Comparison of ENCODE assay signal across 13 cellular contexts in the genomic region with DNA sequence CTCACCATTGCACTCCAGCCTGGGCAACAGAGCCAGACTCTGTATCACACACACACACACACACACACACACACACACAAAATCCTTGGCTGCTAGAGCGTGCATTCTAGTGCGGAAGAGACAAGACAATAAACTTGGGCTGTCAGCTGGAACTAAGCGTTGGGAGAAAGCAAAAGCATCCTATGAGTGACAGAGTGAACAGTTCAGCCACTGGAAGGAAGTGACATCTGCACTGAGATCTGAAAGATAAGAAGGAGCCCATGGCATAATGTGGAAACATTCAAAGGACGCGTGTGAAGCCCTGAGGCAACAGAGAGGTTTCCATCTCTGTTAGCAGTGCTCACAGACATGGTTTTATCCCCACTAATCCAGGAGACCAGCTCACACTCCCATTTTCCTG. TPM values are rescaled to one million over a fixed set of nuclear protein-coding genes. Genes with fewer than 3 reads are reported as not detected.
DNase-seq lines count a peak whose midpoint lies in the region; ATAC-seq and TF ChIP-seq lines count a peak whose summit lies in the region.
"Had no signal": no experiment of that assay in that cellular context is flagged by ENCODE, and none has a peak within 500 bp of the region (broad histone marks: within the 10 kb centered on the region; RNA-seq: fewer than 3 reads in every experiment).

No MANE protein-coding gene starts in this region.

- no peak overlapping the region for H3K27ac ChIP-seq in CD4-positive, CD25-positive, alpha-beta regulatory T cell (ENCODE audit: insufficient read depth, low read length, poor library complexity, severe bottlenecking)
- H3K27ac ChIP-seq: WERI-Rb-1 had no signal

- in situ Hi-C loops in GM13977 (cut with MboI; ENCODE audit: low pct_unique_long_range_greater_than_20kb, low sequenced_read_pairs, unreplicated experiment): no loop called here

- no peaks in the 10 kb centered on the region for H3K36me3 ChIP-seq in CD4-positive, CD25-positive, alpha-beta regulatory T cell (ENCODE audit: control insufficient read depth, insufficient read depth, low read length)

- no peak for ATAC-seq in CD4-positive, CD25-positive, alpha-beta regulatory T cell (ENCODE audit: low read depth in 2 of 2)
- peak; percentile 34 for ATAC-seq in effector memory CD8-positive, alpha-beta T cell (replicated peaks)
- ATAC-seq in HG02588 (IDR thresholded peaks at IDR 0.05; ENCODE audit: unreplicated experiment) (no peak), HG02852 (IDR thresholded peaks at IDR 0.05; ENCODE audit: unreplicated experiment) (no peak)

- H3K9me3 ChIP-seq in CD4-positive, CD25-positive, alpha-beta regulatory T cell (ENCODE audit: control insufficient read depth in 2 of 2, low read length in 2 of 2): no peaks in the 10 kb centered on the region

- peaks cover 10 to 41% (median 25%) of the 10 kb centered on the region in 4 donors for H3K4me1 Mint-ChIP-seq in CD4-positive, CD25-positive, alpha-beta regulatory T cell
- H3K4me1 Mint-ChIP-seq in effector memory CD8-positive, alpha-beta T cell (ENCODE audit: low read depth in 2 of 2): peaks cover 23 to 25% of the 10 kb centered on the region in 2 donors

- H3K36me3 Mint-ChIP-seq in CD4-positive, CD25-positive, alpha-beta regulatory T cell: no peaks in the 10 kb centered on the region
- H3K36me3 Mint-ChIP-seq in effector memory CD8-positive, alpha-beta T cell (ENCODE audit: insufficient read depth): peaks cover 17% of the 10 kb centered on the region
- H3K36me3 Mint-ChIP-seq: IgD-negative memory B cell had no signal

- no peaks in the 10 kb centered on the region for H3K9me3 Mint-ChIP-seq in CD4-positive, CD25-positive, alpha-beta regulatory T cell
- no peaks in the 10 kb centered on the region for H3K9me3 Mint-ChIP-seq in effector memory CD8-positive, alpha-beta T cell

- peak overlapping the region; percentile 37 for H3K4me3 ChIP-seq in CD4-positive, CD25-positive, alpha-beta regulatory T cell (ENCODE audit: low read depth, low read length)

- peaks cover 29% of the 10 kb centered on the region for H3K4me1 ChIP-seq in CD4-positive, CD25-positive, alpha-beta regulatory T cell (ENCODE audit: control insufficient read depth, insufficient read depth, low read length, poor library complexity, severe bottlenecking)

- H3K27me3 ChIP-seq in CD4-positive, CD25-positive, alpha-beta regulatory T cell (ENCODE audit: control insufficient read depth, insufficient read depth, low read length): no peaks in the 10 kb centered on the region

- H3K27ac Mint-ChIP-seq in CD4-positive, CD25-positive, alpha-beta regulatory T cell: peak overlapping the region in 2 of 3 donors; percentile 13 to 52
- H3K27ac Mint-ChIP-seq in effector memory CD8-positive, alpha-beta T cell: no peak overlapping the region

- H3K27me3 Mint-ChIP-seq in CD4-positive, CD25-positive, alpha-beta regulatory T cell: peaks cover 8% of the 10 kb centered on the region
- H3K27me3 Mint-ChIP-seq in effector memory CD8-positive, alpha-beta T cell: no peaks in the 10 kb centered on the region
- H3K27me3 Mint-ChIP-seq: IgD-negative memory B cell had no signal

- H3K4me3 Mint-ChIP-seq in CD4-positive, CD25-positive, alpha-beta regulatory T cell: peak overlapping the region; percentile 1 to 50 (median 19)
- H3K4me3 Mint-ChIP-seq in effector memory CD8-positive, alpha-beta T cell: peak overlapping the region in 1 of 2 donors; percentile 3

- TF ChIP-seq CTCF in GM13977 (IDR thresholded peaks at IDR 0.05; ENCODE audit: extremely low read depth, insufficient read depth, missing control alignments): no peak

- peak; percentile 6 to 79 (median 66) for DNase-seq in CD4-positive, CD25-positive, alpha-beta regulatory T cell
- DNase-seq in GM13977 (ENCODE audit: low spot score): peak; percentile 54
- DNase-seq in SKM-1 treated with dmso at 0.1 percent for 144 hours (lab: John Stamatoyannopoulos, UW; ENCODE audit: unreplicated experiment): peak; percentile 42
- DNase-seq in effector memory CD8-positive, alpha-beta T cell: no peak
- no peak for DNase-seq in NCI-H345 (lab: John Stamatoyannopoulos, UW)
- DNase-seq in cerebellar nuclear complex (lab: John Stamatoyannopoulos, UW): no peak
- DNase-seq: aorta, GDM1, NCI-H774, WERI-Rb-1 had no signal

RNA-seq across cellular contexts. Expression of gene SLC1A5, which starts 3.5 kb away (rescaled TPM):
- 23.9 TPM for total RNA-seq in CD4-positive, CD25-positive, alpha-beta regulatory T cell
- polyA plus RNA-seq in CD4-positive, CD25-positive, alpha-beta regulatory T cell: 10 to 100 TPM; 23.6 to 28.8 (median 27.2) TPM

RNA-seq across cellular contexts. Expression of gene STRN4, which starts 45.7 kb away (rescaled TPM):
- 121 TPM for total RNA-seq in CD4-positive, CD25-positive, alpha-beta regulatory T cell
- polyA plus RNA-seq in CD4-positive, CD25-positive, alpha-beta regulatory T cell: 10 to 100 TPM; 11.9 to 16.7 (median 15.0) TPM

RNA-seq across cellular contexts. Expression of gene FKRP, which starts 46.1 kb away (rescaled TPM):
- 18.7 TPM for total RNA-seq in CD4-positive, CD25-positive, alpha-beta regulatory T cell
- 1 to 10 TPM; 2.7 to 4.9 (median 3.5) TPM for polyA plus RNA-seq in CD4-positive, CD25-positive, alpha-beta regulatory T cell

RNA-seq across cellular contexts. Expression of gene AP2S1, which starts 58.7 kb away (rescaled TPM):
- 41.5 TPM for total RNA-seq in CD4-positive, CD25-positive, alpha-beta regulatory T cell
- 10 to 100 TPM; 61.3 to 90.1 (median 75.3) TPM for polyA plus RNA-seq in CD4-positive, CD25-positive, alpha-beta regulatory T cell

Comparison
In these comparisons a context has a peak if more than half of its experiments do, and no peak if none do; other contexts are left out.
1. DNase-seq: peak in CD4-positive, CD25-positive, alpha-beta regulatory T cell (3 of 3), GM13977 (single experiment) and SKM-1 treated with dmso at 0.1 percent for 144 hours (single experiment); none in effector memory CD8-positive, alpha-beta T cell (0 of 3), NCI-H345 (single experiment) and cerebellar nuclear complex (0 of 2).
2. H3K27ac Mint-ChIP-seq: peak in CD4-positive, CD25-positive, alpha-beta regulatory T cell (2 of 3); none in effector memory CD8-positive, alpha-beta T cell (0 of 2).